Comparison of ENCODE assay signal across 8 cellular contexts in the genomic region with DNA sequence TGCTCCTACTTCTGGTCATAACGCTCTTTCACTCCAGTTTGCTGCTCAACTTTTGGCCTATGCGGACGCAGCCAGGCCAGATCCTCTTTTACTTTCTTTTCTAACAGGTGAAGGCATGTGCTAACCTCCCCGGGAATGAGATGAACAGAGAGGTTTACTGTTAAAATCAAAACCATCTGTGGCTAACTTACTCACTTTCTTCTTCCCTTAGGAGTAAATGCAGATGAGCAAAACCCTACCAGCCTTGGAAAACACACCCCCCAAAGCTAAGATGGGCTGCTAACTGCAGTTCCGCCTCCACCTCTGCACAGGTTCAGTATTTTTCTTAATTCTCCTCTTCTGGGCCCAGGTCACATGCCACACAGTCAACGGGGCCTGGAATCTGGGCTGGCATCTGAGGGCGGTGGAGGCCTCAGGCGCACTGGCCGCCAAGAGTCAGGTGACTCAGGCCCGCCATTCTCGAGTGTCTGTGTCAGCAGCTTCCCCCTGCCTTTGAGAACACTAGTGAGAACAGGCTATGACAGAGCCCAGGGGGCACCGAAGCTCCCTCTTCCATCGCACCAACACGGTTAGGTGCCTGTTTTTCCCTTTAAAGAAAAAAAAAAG. TPM values are rescaled to one million over a fixed set of nuclear protein-coding genes. Genes with fewer than 3 reads are reported as not detected.
DNase-seq lines count a peak whose midpoint lies in the region; ATAC-seq and TF ChIP-seq lines count a peak whose summit lies in the region.

No MANE protein-coding gene starts in this region.

- peak; percentile 37 to 77 (median 48) for DNase-seq in CD4-positive, alpha-beta memory T cell
- DNase-seq in RWPE2 (ENCODE audit: low spot score) (no peak), mesothelial cell of epicardium (ENCODE audit: low spot score in 2 of 2, unreplicated experiment in 2 of 2) (peak in 1 of 2 experiments; percentile 39), thyroid gland (peak; percentile 97), HuH-7.5 (ENCODE audit: low spot score) (no peak), NCI-H128 (lab: John Stamatoyannopoulos, UW; ENCODE audit: unreplicated experiment) (no peak)

- no peaks in the 10 kb centered on the region for H3K27me3 ChIP-seq in CD4-positive, alpha-beta memory T cell (ENCODE audit: insufficient read depth, low read length)
- H3K27me3 ChIP-seq in RWPE2 (ENCODE audit: insufficient read depth, poor library complexity, severe bottlenecking) (no peaks in the 10 kb centered on the region), thyroid gland (no peaks in the 10 kb centered on the region)

- TF ChIP-seq POLR2A in thyroid gland (IDR thresholded peaks at IDR 0.05), result peak in 1 of 2 donors; percentile 80

- CTCF ChIA-PET in CD4-positive, alpha-beta memory T cell (lab: Charles Lee; ENCODE audit: partially characterized antibody), result interaction anchor here (0.7 to 22.6 kb wide), 10 partner anchors 1 to 195 kb away, joined by 3 to 556 read pairs (median 6); no protein-coding TSS in a partner anchor

- H3K36me3 Mint-ChIP-seq in CD4-positive, alpha-beta memory T cell, result peaks cover 18 to 34% of the 10 kb centered on the region in 2 donors
- H3K36me3 Mint-ChIP-seq in brain (peaks cover 35% of the 10 kb centered on the region), mesothelial cell of epicardium (peaks cover 3% of the 10 kb centered on the region)

- peaks cover 100% of the 10 kb centered on the region for H3K4me1 ChIP-seq in CD4-positive, alpha-beta memory T cell (ENCODE audit: insufficient read depth, low read length)
- H3K4me1 ChIP-seq in RWPE2 (ENCODE audit: insufficient read depth, poor library complexity, severe bottlenecking), result peaks cover 11% of the 10 kb centered on the region
- peaks cover 97 to 100% of the 10 kb centered on the region in 2 donors for H3K4me1 ChIP-seq in thyroid gland

- intact Hi-C loops in CD4-positive, alpha-beta memory T cell (cut with micrococcal nuclease), result loop anchor here (1.0 kb wide), 1 partner anchor 8 kb away; no protein-coding TSS in a partner anchor
- intact Hi-C loops in thyroid gland (cut with DNase I), result no loop called here

- peak overlapping the region; percentile 72 to 93 (median 80) for H3K4me3 Mint-ChIP-seq in CD4-positive, alpha-beta memory T cell
- H3K4me3 Mint-ChIP-seq in brain (no peak overlapping the region), mesothelial cell of epicardium (no peak overlapping the region)

- peak overlapping the region; percentile 87 to 96 (median 94) for H3K27ac Mint-ChIP-seq in CD4-positive, alpha-beta memory T cell
- H3K27ac Mint-ChIP-seq in brain (peak overlapping the region in 3 of 5 experiments; percentile 1 to 98 (median 44)), mesothelial cell of epicardium (peak overlapping the region; percentile 88)

- WGBS in thyroid gland, 2 donors, result 31% methylated on average over 14 of the region's 14 CpGs

- ATAC-seq in GM21723 (IDR thresholded peaks at IDR 0.05; ENCODE audit: unreplicated experiment), result peak; percentile 62
- ATAC-seq in RWPE2 (ENCODE audit: low read depth), result peak; percentile 60

- TF ChIP-seq CTCF in RWPE2 (IDR thresholded peaks at IDR 0.05; ENCODE audit: poor library complexity, severe bottlenecking) (no peak), brain (conservative IDR thresholded peaks at IDR 0.05) (no peak), mesothelial cell of epicardium (IDR thresholded peaks at IDR 0.05; ENCODE audit: unreplicated experiment) (no peak), thyroid gland (IDR thresholded peaks at IDR 0.05) (no peak)

- no peaks in the 10 kb centered on the region for H3K27me3 Mint-ChIP-seq in CD4-positive, alpha-beta memory T cell
- peaks cover 3% of the 10 kb centered on the region for H3K27me3 Mint-ChIP-seq in brain
- no peaks in the 10 kb centered on the region for H3K27me3 Mint-ChIP-seq in mesothelial cell of epicardium (ENCODE audit: low read depth)

- H3K36me3 ChIP-seq in CD4-positive, alpha-beta memory T cell (ENCODE audit: insufficient read depth, low read length), result no peaks in the 10 kb centered on the region
- H3K36me3 ChIP-seq in RWPE2 (ENCODE audit: low read depth) (no peaks in the 10 kb centered on the region), thyroid gland (no peaks in the 10 kb centered on the region)

- peak overlapping the region; percentile 9 to 15 for H3K4me3 ChIP-seq in CD4-positive, alpha-beta memory T cell (ENCODE audit: low read length in 2 of 2)
- no peak overlapping the region for H3K4me3 ChIP-seq in RWPE2 (ENCODE audit: severe bottlenecking)
- no peak overlapping the region for H3K4me3 ChIP-seq in thyroid gland (replicated peaks in 1 of 3)

- peaks cover 77 to 100% (median 90%) of the 10 kb centered on the region in 4 donors for H3K4me1 Mint-ChIP-seq in CD4-positive, alpha-beta memory T cell
- H3K4me1 Mint-ChIP-seq in brain (peaks cover 73% of the 10 kb centered on the region), mesothelial cell of epicardium (peaks cover 53% of the 10 kb centered on the region)

- no peaks in the 10 kb centered on the region for H3K9me3 Mint-ChIP-seq in CD4-positive, alpha-beta memory T cell
- H3K9me3 Mint-ChIP-seq in brain, result no peaks in the 10 kb centered on the region
- H3K9me3 Mint-ChIP-seq in mesothelial cell of epicardium, result no peaks in the 10 kb centered on the region

- no peaks in the 10 kb centered on the region for H3K9me3 ChIP-seq in CD4-positive, alpha-beta memory T cell (ENCODE audit: control insufficient read depth in 1 of 2, low read length in 2 of 2)
- H3K9me3 ChIP-seq in RWPE2 (ENCODE audit: severe bottlenecking) (no peaks in the 10 kb centered on the region), thyroid gland (no peaks in the 10 kb centered on the region)

- H3K27ac ChIP-seq in CD4-positive, alpha-beta memory T cell (ENCODE audit: low read depth, low read length), result peak overlapping the region; percentile 78
- H3K27ac ChIP-seq in RWPE2 (ENCODE audit: poor library complexity, severe bottlenecking), result peak overlapping the region; percentile 8
- peak overlapping the region; percentile 87 to 98 (median 93) for H3K27ac ChIP-seq in thyroid gland

- POLR2A ChIA-PET in CD4-positive, alpha-beta memory T cell (lab: Charles Lee; ENCODE audit: partially characterized antibody), result interaction anchor here (0.8 to 10.6 kb wide), 11 partner anchors 9 to 101 kb away, joined by 3 to 265 read pairs (median 7); no protein-coding TSS in a partner anchor

RNA-seq across cellular contexts. Expression of a gene that starts 11.1 kb away (rescaled TPM):
- total RNA-seq in CD4-positive, alpha-beta memory T cell, result 10 to 100 TPM; 57.3 to 60.7 TPM
- polyA plus RNA-seq in CD4-positive, alpha-beta memory T cell, result 10 to 100 TPM in 1 of 2 donors, 1 to 10 TPM in 1; 7.3 to 42.5 TPM
- polyA plus RNA-seq in brain (ENCODE audit: insufficient read depth, low read depth, low replicate concordance), result 25.9 TPM
- total RNA-seq in mesothelial cell of epicardium, result 40.7 to 43.0 TPM (median 42.0 TPM) in 3 replicates
- 10 to 100 TPM; 37.6 to 96.3 (median 80.4) TPM for total RNA-seq in thyroid gland

RNA-seq across cellular contexts. Expression of a gene that starts 58.7 kb away (rescaled TPM):
- 10 to 100 TPM; 20.0 to 24.2 TPM for total RNA-seq in CD4-positive, alpha-beta memory T cell
- 10 to 100 TPM; 18.2 to 31.1 TPM for polyA plus RNA-seq in CD4-positive, alpha-beta memory T cell
- polyA plus RNA-seq in brain (ENCODE audit: insufficient read depth, low read depth, low replicate concordance), result 9.8 TPM
- total RNA-seq in mesothelial cell of epicardium (20.9 to 24.2 TPM (median 23.0 TPM) in 3 replicates), thyroid gland (10 to 100 TPM; 23.8 to 33.6 (median 26.6) TPM)

Comparison
In these comparisons a context has a peak if more than half of its experiments do, and no peak if none do; other contexts are left out.
1. DNase-seq: peak in CD4-positive, alpha-beta memory T cell (5 of 5) and thyroid gland (2 of 2); none in RWPE2 (single experiment), HuH-7.5 (single experiment) and NCI-H128 (single experiment).
2. H3K27ac ChIP-seq: peak in every context shown above with its lines; median percentile 93 in thyroid gland; 78 in CD4-positive, alpha-beta memory T cell; 8 in RWPE2.
3. H3K4me3 ChIP-seq: peak in CD4-positive, alpha-beta memory T cell (2 of 2); none in RWPE2 (single experiment) and thyroid gland (0 of 3).
4. H3K27ac Mint-ChIP-seq: peak in every context shown above with its lines; median percentile 94 in CD4-positive, alpha-beta memory T cell; 88 in mesothelial cell of epicardium; 44 in brain.
5. H3K4me3 Mint-ChIP-seq: peak in CD4-positive, alpha-beta memory T cell (8 of 8); none in brain (0 of 5) and mesothelial cell of epicardium (single experiment).